13 cellular contexts compared by ENCODE assay signal in the genomic region with DNA sequence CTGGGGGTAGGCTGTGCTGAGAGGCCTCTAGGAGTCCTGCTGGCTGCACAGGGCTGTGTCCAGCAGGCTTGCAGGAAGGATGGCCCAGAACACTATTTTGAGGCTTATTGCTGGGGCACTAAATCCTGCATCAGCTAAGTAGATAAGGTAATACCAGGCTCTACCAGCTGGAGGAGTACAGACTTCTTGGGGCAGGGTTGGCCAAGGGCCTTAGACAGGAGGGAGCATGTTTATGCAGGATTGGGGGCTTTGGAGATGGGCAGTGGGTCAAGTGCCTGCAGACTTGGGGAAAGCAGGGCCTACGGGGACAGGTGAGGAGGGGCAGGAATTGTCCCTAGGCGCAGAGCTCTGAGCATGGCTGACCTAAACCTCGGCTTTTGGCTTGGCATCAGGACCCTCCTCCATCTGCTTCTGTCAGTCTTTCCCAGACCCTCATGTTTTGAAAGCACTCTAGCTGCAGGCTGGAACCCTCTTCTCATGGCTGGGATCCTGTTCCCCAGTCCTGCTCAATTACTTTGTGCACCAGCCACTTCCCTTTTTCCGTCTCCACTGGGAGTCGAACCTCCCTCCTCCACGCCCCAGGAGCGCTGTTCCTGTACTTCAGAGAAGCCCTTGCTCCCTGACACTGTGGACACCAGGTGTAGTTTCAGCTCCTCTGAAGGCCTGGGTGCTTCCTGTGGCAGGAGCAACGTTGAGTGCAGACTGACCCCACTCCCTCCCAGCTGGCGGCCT.
DNase-seq lines count a peak whose midpoint lies in the region; ATAC-seq and TF ChIP-seq lines count a peak whose summit lies in the region.
"Had no signal": no experiment of that assay in that cellular context is flagged by ENCODE, and none has a peak within 500 bp of the region (broad histone marks: within the 10 kb centered on the region; RNA-seq: fewer than 3 reads in every experiment).

No MANE protein-coding gene starts in this region.

- WGBS in esophagus muscularis mucosa = 86% methylated on average over 9 of the region's 9 CpGs

- H3K36me3 ChIP-seq in cardiac muscle cell (no peaks in the 10 kb centered on the region), esophagus muscularis mucosa (no peaks in the 10 kb centered on the region)
- H3K36me3 ChIP-seq: BLaER1 treated with 17β-estradiol and CSF1 and Interleukin-3, amounts not matched to agents 10 nM and 100 nM; heart right ventricle had no signal

- H3K4me3 ChIP-seq in cardiac muscle cell (no peak overlapping the region), esophagus muscularis mucosa (no peak overlapping the region)
- H3K4me3 ChIP-seq: BLaER1 treated with 17β-estradiol and CSF1 and Interleukin-3, amounts not matched to agents 10 nM and 100 nM; heart right ventricle; mucosa of descending colon had no signal

- DNase-seq in cardiac muscle cell (ENCODE audit: low read depth in 1 of 2, low spot score in 1 of 2) (no peak), Right ventricle myocardium inferior (ENCODE audit: missing footprints) (no peak), OCI-M1 (lab: John Stamatoyannopoulos, UW) (peak; percentile 5), esophagus muscularis mucosa (ENCODE audit: extremely low spot score) (peak; percentile 81), GM20000 (ENCODE audit: low spot score) (no peak), amygdala (lab: John Stamatoyannopoulos, UW) (no peak)
- DNase-seq in activated CD4-positive, alpha-beta T cell treated with anti-CD3 and anti-CD28 coated beads for 48 hours = no peak
- no peak for DNase-seq in activated CD8-positive, alpha-beta memory T cell treated with anti-CD3 and anti-CD28 coated beads, Interleukin-2, amount 50 U/mL, for 48 hours
- DNase-seq: activated gamma-delta T cell treated with Interleukin-2 at 50 U/mL for 16 hours, heart right ventricle, mucosa of descending colon, NCI-H187 had no signal

- no peak for TF ChIP-seq POLR2A in esophagus muscularis mucosa (IDR thresholded peaks at IDR 0.05; ENCODE audit: low read depth)

- H3K9me3 ChIP-seq in cardiac muscle cell (ENCODE audit: low read depth) (no peaks in the 10 kb centered on the region), esophagus muscularis mucosa (peaks cover 0 to 14% (median 3%) of the 10 kb centered on the region in 4 donors)
- H3K9me3 ChIP-seq: mucosa of descending colon had no signal

- H3K27ac ChIP-seq in cardiac muscle cell = no peak overlapping the region
- no peak overlapping the region for H3K27ac ChIP-seq in esophagus muscularis mucosa (replicated peaks in 1 of 4)
- H3K27ac ChIP-seq: BLaER1 treated with 17β-estradiol and CSF1 and Interleukin-3, amounts not matched to agents 10 nM and 100 nM; heart right ventricle had no signal

- no peak for TF ChIP-seq EP300 in esophagus muscularis mucosa (IDR thresholded peaks at IDR 0.05)

- no peaks in the 10 kb centered on the region for H3K27me3 ChIP-seq in cardiac muscle cell
- no peaks in the 10 kb centered on the region for H3K27me3 ChIP-seq in esophagus muscularis mucosa
- H3K27me3 ChIP-seq: BLaER1 treated with 17β-estradiol and CSF1 and Interleukin-3, amounts not matched to agents 10 nM and 100 nM; heart right ventricle had no signal

- intact Hi-C loops in Right ventricle myocardium inferior (cut with DNase I) = no loop called here
- intact Hi-C loops in esophagus muscularis mucosa (cut with DNase I) = no loop called here

- ATAC-seq in Right ventricle myocardium inferior = no peak
- ATAC-seq: heart right ventricle, mucosa of descending colon had no signal

- H3K4me1 ChIP-seq in cardiac muscle cell (ENCODE audit: low read depth) = no peaks in the 10 kb centered on the region
- H3K4me1 ChIP-seq in esophagus muscularis mucosa = no peaks in the 10 kb centered on the region

- TF ChIP-seq CTCF in cardiac muscle cell (IDR thresholded peaks at IDR 0.05; ENCODE audit: low read depth, low read length) (peak; percentile 31), esophagus muscularis mucosa (IDR thresholded peaks at IDR 0.05) (no peak), GM20000 (IDR thresholded peaks at IDR 0.05; ENCODE audit: extremely low read depth, missing control alignments) (no peak)

Comparison
In these comparisons a context has a peak if more than half of its experiments do, and no peak if none do; other contexts are left out.
1. DNase-seq: peak in OCI-M1 (single experiment) and esophagus muscularis mucosa (single experiment); none in cardiac muscle cell (0 of 2), Right ventricle myocardium inferior (single experiment), GM20000 (single experiment), amygdala (0 of 56), activated CD4-positive, alpha-beta T cell treated with anti-CD3 and anti-CD28 coated beads for 48 hours (single experiment) and activated CD8-positive, alpha-beta memory T cell treated with anti-CD3 and anti-CD28 coated beads, Interleukin-2, amount 50 U/mL, for 48 hours (single experiment).